ENCODE assay signal across 15 cellular contexts in genomic region chr11:36391062-36391461, GRCh38.
DNase-seq lines count a peak whose midpoint lies in the region; ATAC-seq, FAIRE-seq and TF ChIP-seq lines count a peak whose summit lies in the region.
"Had no signal": no experiment of that assay in that cellular context is flagged by ENCODE, and none has a peak within 500 bp of the region (broad histone marks: within the 10 kb centered on the region; RNA-seq: fewer than 3 reads in every experiment).

No MANE protein-coding gene starts in this region.

- no peak overlapping the region for H3K4me3 Mint-ChIP-seq in activated naive CD8-positive, alpha-beta T cell treated with anti-CD3 and anti-CD28 coated beads, Interleukin-2, amount 50 U/mL, for 24 hours
- H3K4me3 Mint-ChIP-seq in neural crest cell, result peak overlapping the region; percentile 58

- no peaks in the 10 kb centered on the region for H3K4me1 ChIP-seq in thyroid gland
- H3K4me1 ChIP-seq: sigmoid colon had no signal

- H3K4me1 Mint-ChIP-seq in activated naive CD8-positive, alpha-beta T cell treated with anti-CD3 and anti-CD28 coated beads, Interleukin-2, amount 50 U/mL, for 24 hours, result peaks cover 74% of the 10 kb centered on the region
- peaks cover 50% of the 10 kb centered on the region for H3K4me1 Mint-ChIP-seq in neural crest cell

- intact Hi-C loops in thyroid gland (cut with DNase I), result no loop called here

- TF ChIP-seq POLR2A in GM12891 (IDR thresholded peaks at IDR 0.05; ENCODE audit: low read depth, low read length) (no peak), thyroid gland (IDR thresholded peaks at IDR 0.05) (no peak)

- no peaks in the 10 kb centered on the region for H3K36me3 ChIP-seq in thyroid gland

- WGBS in thyroid gland, 2 donors, result 59 to 66% methylated on average over 2 of the region's 2 CpGs

- H3K27me3 ChIP-seq in thyroid gland, result no peaks in the 10 kb centered on the region
- H3K27me3 ChIP-seq: sigmoid colon had no signal

- FAIRE-seq in GM12891 (lab: Jason Lieb, UNC), result no peak

- peak; percentile 45 for ATAC-seq in activated naive CD8-positive, alpha-beta T cell treated with anti-CD3 and anti-CD28 coated beads, Interleukin-2, amount 50 U/mL, for 24 hours
- no peak for ATAC-seq in GM21515 (IDR thresholded peaks at IDR 0.05; ENCODE audit: unreplicated experiment)

- no peak overlapping the region for H3K4me3 ChIP-seq in thyroid gland (replicated peaks in 1 of 3)
- H3K4me3 ChIP-seq: sigmoid colon had no signal

- no peaks in the 10 kb centered on the region for H3K9me3 ChIP-seq in thyroid gland
- H3K9me3 ChIP-seq: sigmoid colon had no signal

- H3K36me3 Mint-ChIP-seq in activated naive CD8-positive, alpha-beta T cell treated with anti-CD3 and anti-CD28 coated beads, Interleukin-2, amount 50 U/mL, for 24 hours (ENCODE audit: low read depth), result peaks cover 5% of the 10 kb centered on the region
- H3K36me3 Mint-ChIP-seq in neural crest cell (ENCODE audit: low read depth), result no peaks in the 10 kb centered on the region

- TF ChIP-seq CTCF in neural crest cell (conservative IDR thresholded peaks at IDR 0.05) (no peak), thyroid gland (IDR thresholded peaks at IDR 0.05) (no peak)

- DNase-seq in GM12891 (ENCODE audit: insufficient read length, low spot score) (no peak), MV-4-11 (lab: John Stamatoyannopoulos, UW) (peak; percentile 96), neural crest cell (ENCODE audit: low read depth, low spot score) (no peak), thyroid gland (no peak), NCI-H510A treated with DMSO at 0.1 percent for 48 hours (lab: John Stamatoyannopoulos, UW) (no peak)
- DNase-seq in activated naive CD8-positive, alpha-beta T cell treated with anti-CD3 and anti-CD28 coated beads, Interleukin-2, amount 50 U/mL, for 24 hours, result peak; percentile 25
- no peak for DNase-seq in effector CD8-positive, alpha-beta T cell (lab: John Stamatoyannopoulos, UW)
- DNase-seq: DND-41; erythroblast; IMR-90; kidney glomerular epithelial cell; sigmoid colon; stimulated activated naive CD4-positive, alpha-beta T cell treated with Interleukin-2 at 50 U/mL for 16 hours had no signal

- H3K27ac Mint-ChIP-seq in activated naive CD8-positive, alpha-beta T cell treated with anti-CD3 and anti-CD28 coated beads, Interleukin-2, amount 50 U/mL, for 24 hours, result peak overlapping the region; percentile 61
- H3K27ac Mint-ChIP-seq in neural crest cell (ENCODE audit: unreplicated experiment), result peak overlapping the region; percentile 60

- H3K9me3 Mint-ChIP-seq in activated naive CD8-positive, alpha-beta T cell treated with anti-CD3 and anti-CD28 coated beads, Interleukin-2, amount 50 U/mL, for 24 hours, result no peaks in the 10 kb centered on the region
- H3K9me3 Mint-ChIP-seq in neural crest cell, result peaks cover 2% of the 10 kb centered on the region

- peaks cover 19% of the 10 kb centered on the region for H3K27me3 Mint-ChIP-seq in activated naive CD8-positive, alpha-beta T cell treated with anti-CD3 and anti-CD28 coated beads, Interleukin-2, amount 50 U/mL, for 24 hours
- H3K27me3 Mint-ChIP-seq in neural crest cell (ENCODE audit: low read depth), result no peaks in the 10 kb centered on the region

- H3K27ac ChIP-seq in thyroid gland, result no peak overlapping the region
- H3K27ac ChIP-seq: sigmoid colon, VCaP had no signal

TF ChIP-seq in GM12891, 5 proteins besides CTCF, POLR2A, EP300 and RAD21:
- TF ChIP-seq TAF1 (IDR thresholded peaks at IDR 0.05; ENCODE audit: low read depth, low read length) (no peak), PAX5 (IDR thresholded peaks at IDR 0.05; ENCODE audit: insufficient read depth, low read length, severe bottlenecking) (no peak), POU2F2 (IDR thresholded peaks at IDR 0.05; ENCODE audit: low read depth, low read length) (no peak), SPI1 (IDR thresholded peaks at IDR 0.05; ENCODE audit: low read depth, low read length) (peak; percentile 26; the same call in 1 of the 2 replicates)

Comparison
In these comparisons a context has a peak if more than half of its experiments do, and no peak if none do; other contexts are left out.
1. DNase-seq: peak in MV-4-11 (single experiment) and activated naive CD8-positive, alpha-beta T cell treated with anti-CD3 and anti-CD28 coated beads, Interleukin-2, amount 50 U/mL, for 24 hours (single experiment); none in GM12891 (single experiment), neural crest cell (single experiment), thyroid gland (0 of 2), effector CD8-positive, alpha-beta T cell (single experiment) and NCI-H510A treated with DMSO at 0.1 percent for 48 hours (single experiment).